24 cellular contexts compared by ENCODE assay signal in genomic region chr21:46308431-46308830, GRCh38.
"Had no signal": no experiment of that assay in that cellular context is flagged by ENCODE, and none has a peak within 500 bp of the region (broad histone marks: within the 10 kb centered on the region; RNA-seq: fewer than 3 reads in every experiment).

No MANE protein-coding gene starts in this region.

- H3K27me3 ChIP-seq: left lung, pancreas, right lobe of liver, stomach, testis, thyroid gland, transverse colon, upper lobe of left lung, vagina had no signal

- H3K36me3 ChIP-seq: lower lobe of right lung, pancreas, right lobe of liver, thyroid gland, transverse colon, vagina had no signal

- H3K9me3 ChIP-seq: left lung, lower lobe of right lung, pancreas, psoas muscle, right lobe of liver, stomach, testis, thyroid gland, transverse colon, upper lobe of left lung, vagina had no signal

- H3K4me3 ChIP-seq: left lung, lower lobe of right lung, pancreas, psoas muscle, right lobe of liver, skin epidermis, stomach, testis, thyroid gland, transverse colon, upper lobe of left lung, vagina had no signal

- H3K27ac ChIP-seq: left lung, lower lobe of right lung, pancreas, psoas muscle, right lobe of liver, skin epidermis, stomach, testis, thyroid gland, transverse colon, upper lobe of left lung, vagina had no signal

- DNase-seq: hippocampal formation; kidney; left colon; left lung; lower lobe of right lung; mammary epithelial cell; mesenchymal stem cell; naive thymus-derived CD4-positive, alpha-beta T cell; pancreas; psoas muscle; right lobe of liver; stimulated activated CD4-positive, alpha-beta T cell treated with anti-CD3 and anti-CD28 coated beads, Interleukin-12 subunit alpha, Interleukin-12 subunit beta, amount 100 ng/mL, for 4 hours; stimulated activated CD4-positive, alpha-beta T cell treated with anti-CD3 and anti-CD28 coated beads, Interleukin-15, amount 100 ng/mL, for 24 hours; stimulated activated CD4-positive, alpha-beta T cell treated with anti-CD3 and anti-CD28 coated beads, Interleukin-2, amount 100 ng/mL, for 24 hours; stimulated activated CD4-positive, alpha-beta T cell treated with anti-CD3 and anti-CD28 coated beads, Interleukin-4, amount 100 ng/mL, for 1 hour; stimulated activated naive B cell treated with anti-CD40 and anti-IgM and Interleukin-4, amounts not matched to agents 10 μg/mL and 1 μg/mL and 100 μg/mL, for 72 hours; stimulated activated naive CD8-positive, alpha-beta T cell treated with anti-CD3 and anti-CD28 coated beads, Interleukin-15, Interleukin-2, amounts not matched to agents 100 U/mL and 50 U/mL, for 24 hours; stomach; testis; thyroid gland; transverse colon; upper lobe of left lung had no signal

- ATAC-seq: left colon, left lung, lower lobe of right lung, pancreas, psoas muscle, right lobe of liver had no signal

- H3K4me1 ChIP-seq: left lung, lower lobe of right lung, pancreas, psoas muscle, right lobe of liver, stomach, testis, thyroid gland, transverse colon, upper lobe of left lung, vagina had no signal
